ENCODE assay signal across 18 cellular contexts in the genomic region with DNA sequence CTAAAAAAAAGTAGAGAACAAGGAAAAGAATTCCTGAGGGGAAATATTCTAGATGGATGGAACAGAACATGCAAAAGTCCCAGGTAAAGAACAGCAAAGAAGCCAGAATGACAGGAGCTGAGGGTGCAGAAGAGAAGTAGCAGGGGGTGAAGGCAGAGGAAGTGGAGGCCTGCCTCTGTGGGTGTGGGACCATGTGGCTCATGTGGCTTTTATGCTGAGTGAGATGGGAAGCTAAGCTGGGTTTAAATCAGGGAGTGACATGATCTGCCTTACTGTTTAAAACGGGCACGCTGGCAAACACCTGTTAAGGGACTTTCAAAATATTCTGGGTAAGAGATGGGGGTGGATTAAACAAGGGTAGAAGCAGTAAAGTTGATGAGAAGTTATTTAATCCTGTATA. TPM values are rescaled to one million over a fixed set of nuclear protein-coding genes. Genes with fewer than 3 reads are reported as not detected.
A peak's percentile ranks its signal among the peaks of the same experiment; 100 is the strongest.
DNase-seq lines count a peak whose midpoint lies in the region; ATAC-seq lines count a peak whose summit lies in the region.
"Had no signal": no experiment of that assay in that cellular context is flagged by ENCODE, and none has a peak within 500 bp of the region (broad histone marks: within the 10 kb centered on the region; RNA-seq: fewer than 3 reads in every experiment).

No MANE protein-coding gene starts in this region.

- no peak for ATAC-seq in stimulated activated naive CD8-positive, alpha-beta T cell treated with anti-CD3 and anti-CD28 coated beads, Interleukin-15, Interleukin-2, amounts not matched to agents 100 U/mL and 50 U/mL, for 24 hours
- ATAC-seq in HG02852 (IDR thresholded peaks at IDR 0.05; ENCODE audit: unreplicated experiment): no peak

- DNase-seq in activated gamma-delta T cell treated with anti-CD3 and anti-CD28 coated beads, Interleukin-2, amount 50 U/mL, for 16 hours (ENCODE audit: low read depth): peak; percentile 8
- DNase-seq in activated gamma-delta T cell (lab: John Stamatoyannopoulos, UW) (no peak), NOMO-1 treated with DMSO at 0.1 percent for 48 hours (lab: John Stamatoyannopoulos, UW; ENCODE audit: unreplicated experiment) (peak; percentile 33), H7 (no peak)
- DNase-seq in activated T-helper 1 cell treated with anti-CD3 and anti-CD28 coated beads, Interleukin-12 subunit alpha, Interleukin-12 subunit beta, Interleukin-2, Interleukin-4 antibody, amounts not matched to agents 30 ng/mL and 10 ng/mL and 1 ng/mL, durations not matched to agents 14 hours and 24 hours and 36 hours (ENCODE audit: low spot score): peak; percentile 37
- DNase-seq in stimulated activated naive CD8-positive, alpha-beta T cell treated with anti-CD3 and anti-CD28 coated beads, Interleukin-15, Interleukin-2, amounts not matched to agents 100 U/mL and 50 U/mL, for 24 hours: peak; percentile 39
- DNase-seq in NK-92 treated with Interleukin-12 subunit alpha and Interleukin-12 subunit beta, amount 100 ng/mL, for 24 hours (lab: John Stamatoyannopoulos, UW): no peak
- DNase-seq: activated CD4-positive, CD25-positive, alpha-beta regulatory T cell; cerebellar nuclear complex; KG1; NCI-H2029; nucleus accumbens; SJCRH30 had no signal

- peaks cover 3% of the 10 kb centered on the region for H3K36me3 Mint-ChIP-seq in activated T-helper 1 cell treated with anti-CD3 and anti-CD28 coated beads, Interleukin-12 subunit alpha, Interleukin-12 subunit beta, Interleukin-2, Interleukin-4 antibody, amounts not matched to agents 30 ng/mL and 10 ng/mL and 1 ng/mL, durations not matched to agents 14 hours and 24 hours and 36 hours (ENCODE audit: low read depth)
- H3K36me3 Mint-ChIP-seq: activated naive CD8-positive, alpha-beta T cell had no signal

- H3K9me3 Mint-ChIP-seq in activated T-helper 1 cell treated with anti-CD3 and anti-CD28 coated beads, Interleukin-12 subunit alpha, Interleukin-12 subunit beta, Interleukin-2, Interleukin-4 antibody, amounts not matched to agents 30 ng/mL and 10 ng/mL and 1 ng/mL, durations not matched to agents 14 hours and 24 hours and 36 hours: no peaks in the 10 kb centered on the region

- no peaks in the 10 kb centered on the region for H3K27me3 ChIP-seq in H7 (ENCODE audit: control insufficient read depth, insufficient read depth, low read length)
- H3K27me3 ChIP-seq: SJCRH30, suprapubic skin had no signal

- H3K27ac Mint-ChIP-seq in activated T-helper 1 cell treated with anti-CD3 and anti-CD28 coated beads, Interleukin-12 subunit alpha, Interleukin-12 subunit beta, Interleukin-2, Interleukin-4 antibody, amounts not matched to agents 30 ng/mL and 10 ng/mL and 1 ng/mL, durations not matched to agents 14 hours and 24 hours and 36 hours: no peak overlapping the region
- H3K27ac Mint-ChIP-seq: activated naive CD8-positive, alpha-beta T cell had no signal

- H3K4me3 Mint-ChIP-seq in activated T-helper 1 cell treated with anti-CD3 and anti-CD28 coated beads, Interleukin-12 subunit alpha, Interleukin-12 subunit beta, Interleukin-2, Interleukin-4 antibody, amounts not matched to agents 30 ng/mL and 10 ng/mL and 1 ng/mL, durations not matched to agents 14 hours and 24 hours and 36 hours: no peak overlapping the region
- H3K4me3 Mint-ChIP-seq: activated naive CD8-positive, alpha-beta T cell had no signal

- H3K36me3 ChIP-seq in H7 (replicated peaks; ENCODE audit: control insufficient read depth, insufficient read depth, low read length): no peaks in the 10 kb centered on the region
- H3K36me3 ChIP-seq: SJCRH30, suprapubic skin had no signal

- H3K4me1 Mint-ChIP-seq in activated T-helper 1 cell treated with anti-CD3 and anti-CD28 coated beads, Interleukin-12 subunit alpha, Interleukin-12 subunit beta, Interleukin-2, Interleukin-4 antibody, amounts not matched to agents 30 ng/mL and 10 ng/mL and 1 ng/mL, durations not matched to agents 14 hours and 24 hours and 36 hours (ENCODE audit: low read depth): peaks cover 31% of the 10 kb centered on the region

- H3K4me3 ChIP-seq in H7 (ENCODE audit: insufficient read depth, low read depth, low read length): no peak overlapping the region
- H3K4me3 ChIP-seq: SJCRH30, suprapubic skin had no signal

- H3K27me3 Mint-ChIP-seq in activated T-helper 1 cell treated with anti-CD3 and anti-CD28 coated beads, Interleukin-12 subunit alpha, Interleukin-12 subunit beta, Interleukin-2, Interleukin-4 antibody, amounts not matched to agents 30 ng/mL and 10 ng/mL and 1 ng/mL, durations not matched to agents 14 hours and 24 hours and 36 hours (ENCODE audit: insufficient read depth): no peaks in the 10 kb centered on the region
- H3K27me3 Mint-ChIP-seq: activated naive CD8-positive, alpha-beta T cell had no signal

- intact Hi-C loops in activated T-helper 1 cell treated with anti-CD3 and anti-CD28 coated beads, Interleukin-12 subunit alpha, Interleukin-12 subunit beta, Interleukin-2, Interleukin-4 antibody, amounts not matched to agents 30 ng/mL and 10 ng/mL and 1 ng/mL, durations not matched to agents 14 hours and 24 hours and 36 hours (cut with micrococcal nuclease): loop anchor here (10.0 kb wide), 1 partner anchor 528 kb away; no protein-coding TSS in a partner anchor

RNA-seq across cellular contexts. Expression of gene GKN2, which starts 40.0 kb away (rescaled TPM):
- total RNA-seq in activated T-helper 1 cell treated with anti-CD3 and anti-CD28 coated beads, Interleukin-12 subunit alpha, Interleukin-12 subunit beta, Interleukin-2, Interleukin-4 antibody, amounts not matched to agents 30 ng/mL and 10 ng/mL and 1 ng/mL, durations not matched to agents 14 hours and 24 hours and 36 hours: not detected in 2 replicates
- total RNA-seq in H7 (2014; rRNA removed; shearing (Covaris generic)): not detected in 2 replicates
- total RNA-seq: H4, mesenteric fat pad, SJCRH30, suprapubic skin had no signal

RNA-seq across cellular contexts. Expression of gene BMP10, which starts 41.5 kb away (rescaled TPM):
- total RNA-seq in activated T-helper 1 cell treated with anti-CD3 and anti-CD28 coated beads, Interleukin-12 subunit alpha, Interleukin-12 subunit beta, Interleukin-2, Interleukin-4 antibody, amounts not matched to agents 30 ng/mL and 10 ng/mL and 1 ng/mL, durations not matched to agents 14 hours and 24 hours and 36 hours: not detected in 2 replicates
- total RNA-seq in H7 (2014; rRNA removed; shearing (Covaris generic)): not detected in 2 replicates
- total RNA-seq: H4, mesenteric fat pad, SJCRH30, suprapubic skin had no signal

Comparison
In these comparisons a context has a peak if more than half of its experiments do, and no peak if none do; other contexts are left out.
1. DNase-seq: peak in activated gamma-delta T cell treated with anti-CD3 and anti-CD28 coated beads, Interleukin-2, amount 50 U/mL, for 16 hours (single experiment), NOMO-1 treated with DMSO at 0.1 percent for 48 hours (single experiment), activated T-helper 1 cell treated with anti-CD3 and anti-CD28 coated beads, Interleukin-12 subunit alpha, Interleukin-12 subunit beta, Interleukin-2, Interleukin-4 antibody, amounts not matched to agents 30 ng/mL and 10 ng/mL and 1 ng/mL, durations not matched to agents 14 hours and 24 hours and 36 hours (single experiment) and stimulated activated naive CD8-positive, alpha-beta T cell treated with anti-CD3 and anti-CD28 coated beads, Interleukin-15, Interleukin-2, amounts not matched to agents 100 U/mL and 50 U/mL, for 24 hours (single experiment); none in activated gamma-delta T cell (single experiment), H7 (single experiment) and NK-92 treated with Interleukin-12 subunit alpha and Interleukin-12 subunit beta, amount 100 ng/mL, for 24 hours (single experiment).